8 cellular contexts compared by ENCODE assay signal in genomic region chr17:77735341-77736206, GRCh38.
DNase-seq lines count a peak whose midpoint lies in the region; ATAC-seq and TF ChIP-seq lines count a peak whose summit lies in the region.

No MANE protein-coding gene starts in this region.

- no peaks in the 10 kb centered on the region for H3K4me1 Mint-ChIP-seq in stimulated activated naive B cell treated with anti-CD40 and anti-IgM and Interleukin-4, amounts not matched to agents 10 μg/mL and 1 μg/mL and 100 μg/mL, for 72 hours

- DNase-seq in NCI-H1092 (lab: John Stamatoyannopoulos, UW) (peak; percentile 93), RWPE1 (ENCODE audit: low spot score) (peak; percentile 22), left ventricle myocardium inferior (peak; percentile 69), ACHN (no peak)
- DNase-seq in stimulated activated naive B cell treated with anti-CD40 and anti-IgM and Interleukin-4, amounts not matched to agents 10 μg/mL and 1 μg/mL and 100 μg/mL, for 72 hours: no peak

- H3K27me3 ChIP-seq in left ventricle myocardium inferior (ENCODE audit: low read depth): no peaks in the 10 kb centered on the region
- H3K27me3 ChIP-seq in subcutaneous abdominal adipose tissue (ENCODE audit: control insufficient read depth in 5 of 5, insufficient read depth in 4 of 5, low read length in 5 of 5): peaks cover 0 to 16% (median 2%) of the 10 kb centered on the region in 5 donors

- POLR2A ChIA-PET in RWPE1 (lab: Yijun Ruan, JAX; ENCODE audit: low non-redundant PET): no interaction called here

- no peak overlapping the region for H3K9ac ChIP-seq in subcutaneous abdominal adipose tissue (ENCODE audit: low read length in 5 of 5)

- H3K36me3 ChIP-seq in left ventricle myocardium inferior (no peaks in the 10 kb centered on the region), subcutaneous abdominal adipose tissue (ENCODE audit: control insufficient read depth in 5 of 5, insufficient read depth in 5 of 5, low read length in 5 of 5) (no peaks in the 10 kb centered on the region)

- no peak for ATAC-seq in stimulated activated naive B cell treated with anti-CD40 and anti-IgM and Interleukin-4, amounts not matched to agents 10 μg/mL and 1 μg/mL and 100 μg/mL, for 72 hours (replicated peaks)
- no peak for ATAC-seq in GM18907 (IDR thresholded peaks at IDR 0.05; ENCODE audit: unreplicated experiment)
- no peak for ATAC-seq in HG03135 (IDR thresholded peaks at IDR 0.05; ENCODE audit: unreplicated experiment)

- H3K9me3 ChIP-seq in left ventricle myocardium inferior (replicated peaks) (peaks cover 20% of the 10 kb centered on the region), subcutaneous abdominal adipose tissue (ENCODE audit: control insufficient read depth in 5 of 5, low read length in 5 of 5) (peaks cover 0 to 14% (median 6%) of the 10 kb centered on the region in 5 donors)

- no peak overlapping the region for H3K27ac Mint-ChIP-seq in stimulated activated naive B cell treated with anti-CD40 and anti-IgM and Interleukin-4, amounts not matched to agents 10 μg/mL and 1 μg/mL and 100 μg/mL, for 72 hours

- peaks cover 51 to 68% of the 10 kb centered on the region in 2 donors for H3K27me3 Mint-ChIP-seq in stimulated activated naive B cell treated with anti-CD40 and anti-IgM and Interleukin-4, amounts not matched to agents 10 μg/mL and 1 μg/mL and 100 μg/mL, for 72 hours

- peak overlapping the region; percentile 79 for H3K27ac ChIP-seq in RWPE1
- peak overlapping the region; percentile 92 for H3K27ac ChIP-seq in left ventricle myocardium inferior (replicated peaks)
- H3K27ac ChIP-seq in subcutaneous abdominal adipose tissue (ENCODE audit: low read depth, low read length): peak overlapping the region; percentile 10

- H3K9me3 Mint-ChIP-seq in stimulated activated naive B cell treated with anti-CD40 and anti-IgM and Interleukin-4, amounts not matched to agents 10 μg/mL and 1 μg/mL and 100 μg/mL, for 72 hours: peaks cover 12 to 17% of the 10 kb centered on the region in 2 donors

- TF ChIP-seq CTCF in RWPE1 (conservative IDR thresholded peaks at IDR 0.05; ENCODE audit: low read depth): no peak
- no peak for TF ChIP-seq CTCF in left ventricle myocardium inferior (IDR thresholded peaks at IDR 0.05; ENCODE audit: borderline replicate concordance)

- CTCF ChIA-PET in RWPE1 (lab: Yijun Ruan, JAX): no interaction called here

- H3K36me3 Mint-ChIP-seq in stimulated activated naive B cell treated with anti-CD40 and anti-IgM and Interleukin-4, amounts not matched to agents 10 μg/mL and 1 μg/mL and 100 μg/mL, for 72 hours: peaks cover 2 to 4% of the 10 kb centered on the region in 2 donors

- H3K4me3 ChIP-seq in left ventricle myocardium inferior: peak overlapping the region; percentile 37
- H3K4me3 ChIP-seq in subcutaneous abdominal adipose tissue (ENCODE audit: low read depth in 1 of 5, low read length in 5 of 5): no peak overlapping the region

- in situ Hi-C loops in ACHN (cut with HindIII; ENCODE audit: low pct_ligation_motif_present, low pct_unique_long_range_greater_than_20kb, low sequenced_read_pairs): no loop called here

- no peak overlapping the region for H3K4me3 Mint-ChIP-seq in stimulated activated naive B cell treated with anti-CD40 and anti-IgM and Interleukin-4, amounts not matched to agents 10 μg/mL and 1 μg/mL and 100 μg/mL, for 72 hours

- H3K4me1 ChIP-seq in left ventricle myocardium inferior: peaks cover 60% of the 10 kb centered on the region
- peaks cover 7 to 38% (median 27%) of the 10 kb centered on the region in 5 donors for H3K4me1 ChIP-seq in subcutaneous abdominal adipose tissue (ENCODE audit: control insufficient read depth in 5 of 5, insufficient read depth in 5 of 5, low read length in 5 of 5)

- intact Hi-C loops in left ventricle myocardium inferior (cut with micrococcal nuclease): no loop called here

Comparison
In these comparisons a context has a peak if more than half of its experiments do, and no peak if none do; other contexts are left out.
1. DNase-seq: peak in NCI-H1092 (single experiment), RWPE1 (single experiment) and left ventricle myocardium inferior (single experiment); none in ACHN (single experiment) and stimulated activated naive B cell treated with anti-CD40 and anti-IgM and Interleukin-4, amounts not matched to agents 10 μg/mL and 1 μg/mL and 100 μg/mL, for 72 hours (single experiment).
2. H3K27ac ChIP-seq: peak in every context shown above with its lines; median percentile 92 in left ventricle myocardium inferior; 79 in RWPE1; 10 in subcutaneous abdominal adipose tissue.